In genomic region chr17:46202482-46202881, GRCh38 we compare ENCODE assay signal across 14 cellular contexts.
"Had no signal": no experiment of that assay in that cellular context is flagged by ENCODE, and none has a peak within 500 bp of the region (broad histone marks: within the 10 kb centered on the region; RNA-seq: fewer than 3 reads in every experiment).

No MANE protein-coding gene starts in this region.

- ATAC-seq: activated CD4-positive, CD25-positive, alpha-beta regulatory T cell treated with anti-CD3 and anti-CD28 coated beads, Interleukin-2, amount 50 U/mL, for 24 hours; activated T-helper 17 cell treated with anti-CD3 and anti-CD28 coated beads, Interleukin-2, amount 50 U/mL, for 72 hours; esophagus mucosa; left lung; natural killer cell treated with Interleukin-12 subunit alpha and Interleukin-12 subunit beta and Interleukin-15 and Interleukin-18, amount 100 ng/mL, for 72 hours; stimulated activated naive CD8-positive, alpha-beta T cell treated with anti-CD3 and anti-CD28 coated beads, Interleukin-15, Interleukin-2, amounts not matched to agents 100 U/mL and 50 U/mL, for 24 hours had no signal

- H3K36me3 ChIP-seq: left lung, right atrium auricular region had no signal

- H3K27me3 ChIP-seq: left lung, right atrium auricular region had no signal

- H3K9me3 ChIP-seq: left lung, right atrium auricular region had no signal

- DNase-seq: activated naive CD4-positive, alpha-beta T cell treated with anti-CD3 and anti-CD28 coated beads for 36 hours; activated T-cell treated with anti-CD3 and anti-CD28 coated beads for 4 hours; left lung; nucleus accumbens; stimulated activated naive CD8-positive, alpha-beta T cell treated with anti-CD3 and anti-CD28 coated beads, Interleukin-15, Interleukin-2, amounts not matched to agents 100 U/mL and 50 U/mL, for 24 hours; SW 1271 had no signal

- H3K27me3 Mint-ChIP-seq: activated T-helper 17 cell treated with anti-CD3 and anti-CD28 coated beads, Interleukin-2, amount 50 U/mL, for 72 hours; natural killer cell treated with Interleukin-12 subunit alpha and Interleukin-12 subunit beta and Interleukin-15 and Interleukin-18, amount 100 ng/mL, for 72 hours; progenitor cell of endocrine pancreas; type B pancreatic cell had no signal

- H3K9me3 Mint-ChIP-seq: activated naive CD4-positive, alpha-beta T cell treated with anti-CD3 and anti-CD28 coated beads for 36 hours; activated T-helper 17 cell treated with anti-CD3 and anti-CD28 coated beads, Interleukin-2, amount 50 U/mL, for 72 hours; natural killer cell treated with Interleukin-12 subunit alpha and Interleukin-12 subunit beta and Interleukin-15 and Interleukin-18, amount 100 ng/mL, for 72 hours; type B pancreatic cell had no signal

- H3K4me3 ChIP-seq: left lung, right atrium auricular region had no signal

- H3K27ac ChIP-seq: left lung, right atrium auricular region had no signal

- H3K36me3 Mint-ChIP-seq: natural killer cell treated with Interleukin-12 subunit alpha and Interleukin-12 subunit beta and Interleukin-15 and Interleukin-18, amount 100 ng/mL, for 72 hours had no signal

- H3K4me3 Mint-ChIP-seq: activated naive CD4-positive, alpha-beta T cell treated with anti-CD3 and anti-CD28 coated beads for 36 hours; activated T-helper 17 cell treated with anti-CD3 and anti-CD28 coated beads, Interleukin-2, amount 50 U/mL, for 72 hours; natural killer cell treated with Interleukin-12 subunit alpha and Interleukin-12 subunit beta and Interleukin-15 and Interleukin-18, amount 100 ng/mL, for 72 hours; T-helper 2 cell treated with Interferon-gamma antibody and Interleukin-4, amounts not matched to agents 5 μg/mL and 100 μg/mL, for 36 hours; type B pancreatic cell had no signal

- H3K27ac Mint-ChIP-seq: activated naive CD4-positive, alpha-beta T cell treated with anti-CD3 and anti-CD28 coated beads for 36 hours; activated T-helper 17 cell treated with anti-CD3 and anti-CD28 coated beads, Interleukin-2, amount 50 U/mL, for 72 hours; natural killer cell treated with Interleukin-12 subunit alpha and Interleukin-12 subunit beta and Interleukin-15 and Interleukin-18, amount 100 ng/mL, for 72 hours; progenitor cell of endocrine pancreas; T-helper 2 cell treated with Interferon-gamma antibody and Interleukin-4, amounts not matched to agents 5 μg/mL and 100 μg/mL, for 36 hours; type B pancreatic cell had no signal
